Comparison of ENCODE assay signal across 8 cellular contexts in genomic region chr17:81295031-81295677, GRCh38. TPM values are rescaled to one million over a fixed set of nuclear protein-coding genes. Genes with fewer than 3 reads are reported as not detected.
DNase-seq lines count a peak whose midpoint lies in the region; ATAC-seq lines count a peak whose summit lies in the region.

Gene SLC38A10, minus strand, starts transcription at chr17:81295307. Its CDS starts 386 bp downstream, at chr17:81294921.

- no peaks in the 10 kb centered on the region for H3K36me3 ChIP-seq in CD4-positive, alpha-beta memory T cell (ENCODE audit: insufficient read depth, low read length)
- H3K36me3 ChIP-seq in ectodermal cell (ENCODE audit: control insufficient read depth, insufficient read depth, low read length), result no peaks in the 10 kb centered on the region

- H3K4me1 Mint-ChIP-seq in CD4-positive, alpha-beta memory T cell, result peaks cover 17 to 55% (median 39%) of the 10 kb centered on the region in 4 donors

- peak; percentile 86 for ATAC-seq in GM19395 (IDR thresholded peaks at IDR 0.05; ENCODE audit: unreplicated experiment)
- peak; percentile 76 for ATAC-seq in HG03565 (IDR thresholded peaks at IDR 0.05; ENCODE audit: unreplicated experiment)

- no peaks in the 10 kb centered on the region for H3K27me3 Mint-ChIP-seq in CD4-positive, alpha-beta memory T cell

- intact Hi-C loops in CD4-positive, alpha-beta memory T cell (cut with micrococcal nuclease), result loop anchor here (1.0 to 5.0 kb wide), 4 partner anchors 58 to 257 kb away; partner anchors contain the start of genes FAAP100, NDUFAF8 and TEPSIN

- POLR2A ChIA-PET in CD4-positive, alpha-beta memory T cell (lab: Charles Lee; ENCODE audit: partially characterized antibody), result interaction anchor here (0.6 to 2.8 kb wide), 15 partner anchors 10 to 577 kb away, joined by 3 to 24 read pairs (median 5); partner anchors contain the start of genes ACTG1, CCDC137, CEP131 and FAAP100

- H3K27ac ChIP-seq in CD4-positive, alpha-beta memory T cell (ENCODE audit: low read depth, low read length), result peak within 1 kb of the TSS; percentile 97
- H3K27ac ChIP-seq in ectodermal cell (ENCODE audit: insufficient read depth, low read depth, low read length, poor library complexity, severe bottlenecking), result no peak within 1 kb of the TSS

- H3K4me3 ChIP-seq in CD4-positive, alpha-beta memory T cell (ENCODE audit: low read length in 2 of 2), result peak within 1 kb of the TSS; percentile 68 to 75
- H3K4me3 ChIP-seq in ectodermal cell (ENCODE audit: insufficient read depth, low read depth, low read length), result peak within 1 kb of the TSS; percentile 75

- H3K27me3 ChIP-seq in CD4-positive, alpha-beta memory T cell (ENCODE audit: insufficient read depth, low read length), result no peaks in the 10 kb centered on the region
- no peaks in the 10 kb centered on the region for H3K27me3 ChIP-seq in ectodermal cell (ENCODE audit: control insufficient read depth, insufficient read depth, low read length, poor library complexity, severe bottlenecking)

- H3K9me3 Mint-ChIP-seq in CD4-positive, alpha-beta memory T cell, result no peaks in the 10 kb centered on the region

- H3K4me3 Mint-ChIP-seq in CD4-positive, alpha-beta memory T cell, result peak within 1 kb of the TSS; percentile 93 to 98 (median 96)

- H3K27ac Mint-ChIP-seq in CD4-positive, alpha-beta memory T cell, result peak within 1 kb of the TSS; percentile 96 to 99 (median 98)

- H3K9me3 ChIP-seq in CD4-positive, alpha-beta memory T cell (ENCODE audit: control insufficient read depth in 1 of 2, low read length in 2 of 2), result no peaks in the 10 kb centered on the region
- no peaks in the 10 kb centered on the region for H3K9me3 ChIP-seq in ectodermal cell (ENCODE audit: control insufficient read depth, low read length)

- CTCF ChIA-PET in CD4-positive, alpha-beta memory T cell (lab: Charles Lee; ENCODE audit: partially characterized antibody), result interaction anchor here (1.0 to 2.2 kb wide), 7 partner anchors 9 to 306 kb away, joined by 3 to 15 read pairs (median 4); no protein-coding TSS in a partner anchor

- WGBS in ectodermal cell, 2 experiments, result 1% methylated on average over 59 of the region's 59 CpGs

- H3K36me3 Mint-ChIP-seq in CD4-positive, alpha-beta memory T cell, result peaks cover 0 to 21% of the 10 kb centered on the region in 2 donors

- DNase-seq in CD4-positive, alpha-beta memory T cell, result peak; percentile 87 to 93 (median 89)
- peak; percentile 86 for DNase-seq in NK-92 treated with Interleukin-12 subunit alpha and Interleukin-12 subunit beta, amount 100 ng/mL, for 24 hours (lab: John Stamatoyannopoulos, UW)
- DNase-seq in activated CD8-positive, alpha-beta memory T cell treated with anti-CD3 and anti-CD28 coated beads for 24 hours, result peak; percentile 95
- DNase-seq in lung microvascular endothelial cell (ENCODE audit: low read depth in 2 of 2), result peak; percentile 85 to 89
- DNase-seq in stimulated activated CD4-positive, alpha-beta T cell treated with anti-CD3 and anti-CD28 coated beads, TNF-alpha, amount 100 ng/mL, for 4 hours (ENCODE audit: low read depth in 3 of 3), result peak; percentile 78 to 85 (median 83)

- H3K4me1 ChIP-seq in CD4-positive, alpha-beta memory T cell (ENCODE audit: insufficient read depth, low read length), result peaks cover 45% of the 10 kb centered on the region
- peaks cover 3% of the 10 kb centered on the region for H3K4me1 ChIP-seq in ectodermal cell (ENCODE audit: control insufficient read depth, insufficient read depth, low read length)

RNA-seq across cellular contexts. Expression of gene SLC38A10, which starts in this region (rescaled TPM):
- 100 to 1,000 TPM; 112 to 113 TPM for total RNA-seq in CD4-positive, alpha-beta memory T cell
- 10 to 100 TPM; 49.0 to 69.6 TPM for polyA plus RNA-seq in CD4-positive, alpha-beta memory T cell
- 46.8 TPM for polyA plus RNA-seq in ectodermal cell (2013, experiment 1 of 4)
- polyA plus RNA-seq in ectodermal cell (2013, experiment 2 of 4), result 47.5 TPM
- polyA plus RNA-seq in ectodermal cell (2013, experiment 3 of 4), result 28.0 TPM
- 33.4 TPM for polyA plus RNA-seq in ectodermal cell (2013, experiment 4 of 4)
- total RNA-seq in lung microvascular endothelial cell, result 40.3 and 52.0 TPM in 2 replicates
